ENCODE assay signal across 1 cellular context in genomic region chr14:32330356-32331226, GRCh38.
TF ChIP-seq lines count a peak whose summit lies in the region.

No MANE protein-coding gene starts in this region.

TF ChIP-seq in GM23338, 12 proteins besides CTCF, POLR2A, EP300 and RAD21 (continued from another document):
- TF ChIP-seq ZNF462 (CRISPR knock-in tag; IDR thresholded peaks at IDR 0.05) (no peak), STAT1 (IDR thresholded peaks at IDR 0.05; ENCODE audit: unreplicated experiment) (no peak), ZNF331 (CRISPR knock-in tag; IDR thresholded peaks at IDR 0.05; ENCODE audit: low read depth) (no peak)
